In the genomic region with DNA sequence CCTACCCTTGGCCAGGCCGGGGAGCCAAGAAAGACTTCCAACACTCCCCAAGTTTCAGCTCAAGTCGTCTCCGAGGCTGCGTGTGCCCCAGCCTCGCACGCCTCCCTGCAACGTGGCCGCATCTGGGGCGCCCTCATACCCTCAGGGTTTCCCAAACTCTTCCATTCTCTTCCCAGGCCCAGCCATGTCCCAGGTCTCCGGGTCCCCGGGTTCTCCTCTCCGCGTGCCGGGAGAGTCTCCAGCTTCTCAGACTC, we compare ENCODE assay signal across 7 cellular contexts. TPM values are rescaled to one million over a fixed set of nuclear protein-coding genes. Genes with fewer than 3 reads are reported as not detected.
A peak's percentile ranks its signal among the peaks of the same experiment; 100 is the strongest.
DNase-seq lines count a peak whose midpoint lies in the region; ATAC-seq and TF ChIP-seq lines count a peak whose summit lies in the region.

No MANE protein-coding gene starts in this region.

- H3K27me3 ChIP-seq in Peyer's patch (no peaks in the 10 kb centered on the region), skeletal muscle satellite cell (ENCODE audit: control insufficient read depth, insufficient read depth, low read length) (peaks cover 21% of the 10 kb centered on the region)

- no peaks in the 10 kb centered on the region for H3K4me1 ChIP-seq in Peyer's patch
- peaks cover 4% of the 10 kb centered on the region for H3K4me1 ChIP-seq in skeletal muscle satellite cell (ENCODE audit: control insufficient read depth, insufficient read depth, low read length)

- H3K9me3 ChIP-seq in Peyer's patch = no peaks in the 10 kb centered on the region
- no peaks in the 10 kb centered on the region for H3K9me3 ChIP-seq in skeletal muscle satellite cell (replicated peaks; ENCODE audit: low read length)

- ATAC-seq in GM18870 (IDR thresholded peaks at IDR 0.05; ENCODE audit: unreplicated experiment) = peak; percentile 21

- H3K4me2 ChIP-seq in skeletal muscle satellite cell (ENCODE audit: low read length) = peak overlapping the region; percentile 89

- H3K36me3 ChIP-seq in Peyer's patch = no peaks in the 10 kb centered on the region
- no peaks in the 10 kb centered on the region for H3K36me3 ChIP-seq in skeletal muscle satellite cell (ENCODE audit: insufficient read depth, low read length)

- H3K4me3 ChIP-seq in Peyer's patch = peak overlapping the region; percentile 57 to 83 (median 68)
- peak overlapping the region; percentile 65 for H3K4me3 ChIP-seq in fibroblast of villous mesenchyme (ENCODE audit: low read depth, low read length)
- peak overlapping the region; percentile 83 for H3K4me3 ChIP-seq in skeletal muscle satellite cell (ENCODE audit: low read length)

- CTCF ChIA-PET in HEK293T (lab: Yijun Ruan, JAX) = interaction anchor here (0.7 kb wide), 1 partner anchor 181 kb away, joined by 3 read pairs; no protein-coding TSS in a partner anchor

- DNase-seq in HEK293T (ENCODE audit: extremely low spot score) = no peak
- no peak for DNase-seq in Peyer's patch
- DNase-seq in fibroblast of villous mesenchyme (ENCODE audit: low read depth) = no peak
- no peak for DNase-seq in NCI-H2081 (lab: John Stamatoyannopoulos, UW)
- DNase-seq in HT-29 (ENCODE audit: low spot score) = no peak

- H3K9ac ChIP-seq in skeletal muscle satellite cell (ENCODE audit: low read depth, low read length) = peak overlapping the region; percentile 75

- H3K27ac ChIP-seq in Peyer's patch = peak overlapping the region; percentile 73 to 86 (median 80)

- TF ChIP-seq CTCF in Peyer's patch (IDR thresholded peaks at IDR 0.05) (no peak), fibroblast of villous mesenchyme (IDR thresholded peaks at IDR 0.05; ENCODE audit: insufficient read depth, low read depth, low read length) (no peak)

- no peak for TF ChIP-seq POLR2A in Peyer's patch (IDR thresholded peaks at IDR 0.05)

- POLR2A ChIA-PET in HEK293T (lab: Yijun Ruan, JAX) = interaction anchor here (1.0 to 1.5 kb wide), 4 partner anchors 10 to 44 kb away, joined by 3 read pairs; no protein-coding TSS in a partner anchor

TF ChIP-seq in HEK293T, 16 proteins besides CTCF, POLR2A, EP300 and RAD21:
- TF ChIP-seq L3MBTL2 (conservative IDR thresholded peaks at IDR 0.05) (peak; percentile 81), ZNF384 (IDR thresholded peaks at IDR 0.05) (no peak), SP1 (IDR thresholded peaks at IDR 0.05) (no peak), ELF4 (IDR thresholded peaks at IDR 0.05) (0 out of 2 replicates have a peak, but pooled peaks have one; percentile 25), CTBP1 (IDR thresholded peaks at IDR 0.05; ENCODE audit: borderline replicate concordance) (no peak)

RNA-seq across cellular contexts. Expression of gene STK26, which starts 0.3 kb away (rescaled TPM):
- total RNA-seq in Peyer's patch = 10 to 100 TPM in 2 of 4 donors, 1 to 10 TPM in 2; 3.8 to 15.7 (median 7.7) TPM
- total RNA-seq in fibroblast of villous mesenchyme = 4.8 and 9.1 TPM in 2 replicates
- total RNA-seq in skeletal muscle satellite cell (2012; rRNA removed) = 9.2 and 15.5 TPM in 2 replicates
- total RNA-seq in HT-29 (2014; rRNA removed; shearing (Covaris generic)) = 18.8 and 25.8 TPM in 2 replicates
